ENCODE assay signal across 8 cellular contexts in the genomic region with DNA sequence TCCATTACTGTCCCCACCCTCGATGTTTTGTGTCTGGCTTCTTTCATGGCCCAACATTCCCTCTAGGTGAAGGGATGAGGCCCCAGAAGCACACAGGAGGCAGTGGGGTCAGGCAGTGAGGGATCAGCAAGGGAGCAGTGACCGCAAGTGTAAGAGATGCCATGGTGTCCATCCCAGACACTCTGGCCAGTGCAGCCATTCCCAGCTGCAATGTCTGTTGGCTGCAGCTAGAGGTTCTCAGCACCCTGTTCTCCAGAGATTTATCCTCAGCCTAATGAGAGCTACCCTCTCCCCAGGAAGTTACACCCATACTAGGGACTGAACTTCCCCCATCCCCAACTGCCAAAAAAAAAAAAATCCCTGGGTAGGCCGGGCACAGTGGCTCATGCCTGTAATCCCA. TPM values are rescaled to one million over a fixed set of nuclear protein-coding genes. Genes with fewer than 3 reads are reported as not detected.
DNase-seq lines count a peak whose midpoint lies in the region; ATAC-seq and TF ChIP-seq lines count a peak whose summit lies in the region.

No MANE protein-coding gene starts in this region.

- TF ChIP-seq CTCF in DND-41 (IDR thresholded peaks at IDR 0.05; ENCODE audit: borderline replicate concordance, extremely low read depth, low read length, poor library complexity, severe bottlenecking) (peak; percentile 55), NB4 (IDR thresholded peaks at IDR 0.05; ENCODE audit: low read depth, low read length) (peak; percentile 40)

- H3K4me3 ChIP-seq in DND-41 (ENCODE audit: low read depth in 1 of 2, low read length in 2 of 2) = no peak overlapping the region
- no peak overlapping the region for H3K4me3 ChIP-seq in NB4 (ENCODE audit: low read depth, low read length)

- H3K27ac ChIP-seq in DND-41 (ENCODE audit: low read length) = 0 out of 2 replicates have a peak overlapping the region, but pooled peaks have one; percentile 35

- H3K79me2 ChIP-seq in DND-41 (ENCODE audit: insufficient read depth, low read length) = peaks cover 23% of the 10 kb centered on the region

- H3K4me1 ChIP-seq in DND-41 (ENCODE audit: insufficient read depth, low read length) = peaks cover 82% of the 10 kb centered on the region

- peaks cover 36% of the 10 kb centered on the region for H3K4me1 Mint-ChIP-seq in dendritic cell treated with granulocyte-macrophage colony-stimulating factor and Interleukin-4, amounts not matched to agents 40 ng/mL and 50 ng/mL, for 4 days (ENCODE audit: low read depth)
- peaks cover 29 to 88% (median 79%) of the 10 kb centered on the region in 4 donors for H3K4me1 Mint-ChIP-seq in naive thymus-derived CD8-positive, alpha-beta T cell

- no peak overlapping the region for H3K4me3 Mint-ChIP-seq in dendritic cell treated with granulocyte-macrophage colony-stimulating factor and Interleukin-4, amounts not matched to agents 40 ng/mL and 50 ng/mL, for 4 days
- H3K4me3 Mint-ChIP-seq in naive thymus-derived CD8-positive, alpha-beta T cell = peak overlapping the region in 6 of 10 donors; percentile 31 to 97 (median 56)

- H3K4me2 ChIP-seq in DND-41 (ENCODE audit: insufficient read depth, low read length) = no peak overlapping the region

- H3K27ac Mint-ChIP-seq in dendritic cell treated with granulocyte-macrophage colony-stimulating factor and Interleukin-4, amounts not matched to agents 40 ng/mL and 50 ng/mL, for 4 days = peak overlapping the region; percentile 45
- H3K27ac Mint-ChIP-seq in naive thymus-derived CD8-positive, alpha-beta T cell = peak overlapping the region; percentile 49 to 98 (median 87)

- H2AFZ ChIP-seq in DND-41 (ENCODE audit: low read depth, low read length) = no peak overlapping the region

- no peaks in the 10 kb centered on the region for H3K9me3 Mint-ChIP-seq in dendritic cell treated with granulocyte-macrophage colony-stimulating factor and Interleukin-4, amounts not matched to agents 40 ng/mL and 50 ng/mL, for 4 days
- H3K9me3 Mint-ChIP-seq in naive thymus-derived CD8-positive, alpha-beta T cell = no peaks in the 10 kb centered on the region

- intact Hi-C loops in dendritic cell treated with granulocyte-macrophage colony-stimulating factor and Interleukin-4, amounts not matched to agents 40 ng/mL and 50 ng/mL, for 4 days (cut with micrococcal nuclease) = loop anchor here (1.0 kb wide), 1 partner anchor 54 kb away; no protein-coding TSS in a partner anchor

- H3K27me3 ChIP-seq in DND-41 (ENCODE audit: insufficient read depth, low read length, poor library complexity) = no peaks in the 10 kb centered on the region

- POLR2A ChIA-PET in naive thymus-derived CD8-positive, alpha-beta T cell (lab: Charles Lee) = interaction anchor here (1.0 to 4.3 kb wide), 3 partner anchors 16 to 54 kb away, joined by 6 to 23 read pairs (median 13); a partner anchor contains a TSS

- H3K36me3 Mint-ChIP-seq in dendritic cell treated with granulocyte-macrophage colony-stimulating factor and Interleukin-4, amounts not matched to agents 40 ng/mL and 50 ng/mL, for 4 days (ENCODE audit: low read depth) = peaks cover 17% of the 10 kb centered on the region
- H3K36me3 Mint-ChIP-seq in naive thymus-derived CD8-positive, alpha-beta T cell = peaks cover 0 to 39% (median 35%) of the 10 kb centered on the region in 3 donors

- no peaks in the 10 kb centered on the region for H3K9me3 ChIP-seq in DND-41 (ENCODE audit: insufficient read depth, low read length, severe bottlenecking)

- peaks cover 12% of the 10 kb centered on the region for H3K36me3 ChIP-seq in DND-41 (ENCODE audit: insufficient read depth, low read length)

- no peak for ATAC-seq in DND-41 (ENCODE audit: insufficient read depth, low read depth)
- no peak for ATAC-seq in naive thymus-derived CD8-positive, alpha-beta T cell
- ATAC-seq in HG03469 (IDR thresholded peaks at IDR 0.05; ENCODE audit: unreplicated experiment) = no peak
- no peak for ATAC-seq in HG02840 (IDR thresholded peaks at IDR 0.05; ENCODE audit: low FRiP score, unreplicated experiment)

- no peak overlapping the region for H3K9ac ChIP-seq in DND-41 (ENCODE audit: low read depth, low read length)

- no peaks in the 10 kb centered on the region for H4K20me1 ChIP-seq in DND-41 (ENCODE audit: insufficient read depth, low read length)

- DNase-seq in DND-41 (no peak), NB4 (ENCODE audit: low read depth) (peak; percentile 64), NCI-H1105 (lab: John Stamatoyannopoulos, UW) (no peak)
- no peak for DNase-seq in naive thymus-derived CD8-positive, alpha-beta T cell
- no peak for DNase-seq in NK-92 treated with Interleukin-12 subunit alpha and Interleukin-12 subunit beta, amount 100 ng/mL, for 24 hours (lab: John Stamatoyannopoulos, UW)

- TF ChIP-seq POLR2A in NB4 (IDR thresholded peaks at IDR 0.05; ENCODE audit: extremely low read depth, insufficient read length) = no peak

- no peaks in the 10 kb centered on the region for H3K27me3 Mint-ChIP-seq in dendritic cell treated with granulocyte-macrophage colony-stimulating factor and Interleukin-4, amounts not matched to agents 40 ng/mL and 50 ng/mL, for 4 days
- H3K27me3 Mint-ChIP-seq in naive thymus-derived CD8-positive, alpha-beta T cell = no peaks in the 10 kb centered on the region

RNA-seq across cellular contexts. Expression of a gene that starts 40.2 kb away (rescaled TPM):
- 10 to 100 TPM; 84.5 to 92.3 TPM for total RNA-seq in naive thymus-derived CD8-positive, alpha-beta T cell
- polyA plus RNA-seq in naive thymus-derived CD8-positive, alpha-beta T cell = 10 to 100 TPM; 16.0 to 20.3 (median 17.9) TPM
